In the genomic region with DNA sequence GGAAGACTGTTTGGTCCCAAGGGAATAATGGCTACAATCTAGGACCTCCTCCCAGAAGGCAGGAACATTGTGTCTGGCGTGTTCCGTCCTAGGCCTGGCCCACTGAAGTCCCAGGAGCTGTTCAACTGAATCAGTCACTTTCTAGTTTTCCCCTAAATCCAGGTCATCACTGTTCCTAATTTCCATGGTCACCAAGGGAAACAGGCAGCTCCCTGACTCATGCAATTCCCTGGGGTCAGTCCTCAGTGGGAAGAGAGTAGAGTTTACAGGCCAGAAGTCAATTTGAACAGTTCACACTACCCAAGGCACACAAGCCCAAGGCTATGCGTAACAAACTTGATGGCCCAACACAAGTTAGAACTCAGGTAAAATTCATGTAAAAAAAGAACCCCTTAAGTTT, we compare ENCODE assay signal across 16 cellular contexts. TPM values are rescaled to one million over a fixed set of nuclear protein-coding genes. Genes with fewer than 3 reads are reported as not detected.
DNase-seq lines count a peak whose midpoint lies in the region; ATAC-seq and TF ChIP-seq lines count a peak whose summit lies in the region.
"Had no signal": no experiment of that assay in that cellular context is flagged by ENCODE, and none has a peak within 500 bp of the region (broad histone marks: within the 10 kb centered on the region; RNA-seq: fewer than 3 reads in every experiment).

No MANE protein-coding gene starts in this region.

- H3K4me1 ChIP-seq in body of pancreas (peaks cover 55% of the 10 kb centered on the region), right atrium auricular region (peaks cover 0 to 77% of the 10 kb centered on the region in 2 donors), skeletal muscle tissue (ENCODE audit: control insufficient read depth in 3 of 3, insufficient read depth in 3 of 3, low read length in 3 of 3) (peaks cover 22 to 26% (median 23%) of the 10 kb centered on the region in 3 donors)

- peak; percentile 30 for ATAC-seq in body of pancreas

- no peak for TF ChIP-seq CTCF in body of pancreas (IDR thresholded peaks at IDR 0.05)
- no peak for TF ChIP-seq CTCF in right atrium auricular region (IDR thresholded peaks at IDR 0.05)
- TF ChIP-seq CTCF in GM20000 (IDR thresholded peaks at IDR 0.05; ENCODE audit: extremely low read depth, missing control alignments) = no peak

- H3K36me3 ChIP-seq in body of pancreas (replicated peaks in 1 of 2; ENCODE audit: insufficient read depth in 1 of 2, low read depth in 2 of 2) (no peaks in the 10 kb centered on the region), right atrium auricular region (no peaks in the 10 kb centered on the region), skeletal muscle tissue (ENCODE audit: control insufficient read depth in 3 of 3, insufficient read depth in 3 of 3, low read length in 3 of 3) (peaks cover 0 to 4% (median 0%) of the 10 kb centered on the region in 3 donors)

- TF ChIP-seq POLR2A in body of pancreas (IDR thresholded peaks at IDR 0.05) = no peak

- H3K4me3 ChIP-seq in body of pancreas = no peak overlapping the region
- H3K4me3 ChIP-seq in right atrium auricular region = no peak overlapping the region
- no peak overlapping the region for H3K4me3 ChIP-seq in skeletal muscle tissue (ENCODE audit: low read length in 3 of 3)

- DNase-seq in Daoy (ENCODE audit: low read depth) (peak; percentile 57), body of pancreas (no peak), right atrium auricular region (ENCODE audit: low spot score) (peak; percentile 75), NCI-H345 (lab: John Stamatoyannopoulos, UW) (no peak), GM20000 (ENCODE audit: low spot score) (no peak), pons (ENCODE audit: low spot score) (no peak)
- DNase-seq in activated CD4-positive, alpha-beta T cell treated with anti-CD3 and anti-CD28 coated beads, Interleukin-2, amount 50 U/mL, for 48 hours = no peak
- DNase-seq: activated naive CD4-positive, alpha-beta T cell treated with anti-CD3 and anti-CD28 coated beads, Interleukin-2, amount 10 ng/mL, durations not matched to agents 7 days and 5 days; CD4-positive, CD25-positive, alpha-beta regulatory T cell; cortex of kidney; foreskin melanocyte; kidney; NCI-H510A; nephron progenitor cell had no signal

- no peak overlapping the region for H3K9ac ChIP-seq in skeletal muscle tissue (ENCODE audit: low read depth in 1 of 3, low read length in 3 of 3)

- WGBS in body of pancreas, 2 donors = 91 to 98% methylated on average over 3 of the region's 3 CpGs

- H3K9me3 ChIP-seq in body of pancreas (no peaks in the 10 kb centered on the region), right atrium auricular region (no peaks in the 10 kb centered on the region), skeletal muscle tissue (ENCODE audit: control insufficient read depth in 3 of 3, low read length in 3 of 3) (no peaks in the 10 kb centered on the region)

- no peaks in the 10 kb centered on the region for H3K27me3 ChIP-seq in body of pancreas
- no peaks in the 10 kb centered on the region for H3K27me3 ChIP-seq in right atrium auricular region
- no peaks in the 10 kb centered on the region for H3K27me3 ChIP-seq in skeletal muscle tissue (ENCODE audit: control insufficient read depth in 3 of 3, insufficient read depth in 3 of 3, low read length in 3 of 3)

- intact Hi-C loops in body of pancreas (cut with DNase I) = no loop called here

- H3K27ac ChIP-seq in body of pancreas = no peak overlapping the region
- peak overlapping the region; percentile 49 to 63 for H3K27ac ChIP-seq in right atrium auricular region
- H3K27ac ChIP-seq in skeletal muscle tissue (ENCODE audit: low read depth, low read length) = peak overlapping the region; percentile 38
- H3K27ac ChIP-seq: RWPE1 had no signal

RNA-seq across cellular contexts. Expression of a gene that starts 44.0 kb away (rescaled TPM):
- 9.0 and 9.1 TPM in 2 replicates for total RNA-seq in Daoy (2014; rRNA removed; shearing (Covaris generic))
- total RNA-seq in body of pancreas = 10 to 100 TPM; 21.3 to 28.0 TPM
- total RNA-seq in right atrium auricular region = 10 to 100 TPM; 25.6 to 39.6 TPM
- 12.5 TPM for total RNA-seq in skeletal muscle tissue

Comparison
In these comparisons a context has a peak if more than half of its experiments do, and no peak if none do; other contexts are left out.
1. DNase-seq: peak in Daoy (single experiment) and right atrium auricular region (single experiment); none in body of pancreas (0 of 4), NCI-H345 (single experiment), GM20000 (single experiment), activated CD4-positive, alpha-beta T cell treated with anti-CD3 and anti-CD28 coated beads, Interleukin-2, amount 50 U/mL, for 48 hours (0 of 2) and pons (single experiment).
2. H3K27ac ChIP-seq: peak in right atrium auricular region (2 of 2) and skeletal muscle tissue (single experiment); none in body of pancreas (0 of 4).